In the genomic region with DNA sequence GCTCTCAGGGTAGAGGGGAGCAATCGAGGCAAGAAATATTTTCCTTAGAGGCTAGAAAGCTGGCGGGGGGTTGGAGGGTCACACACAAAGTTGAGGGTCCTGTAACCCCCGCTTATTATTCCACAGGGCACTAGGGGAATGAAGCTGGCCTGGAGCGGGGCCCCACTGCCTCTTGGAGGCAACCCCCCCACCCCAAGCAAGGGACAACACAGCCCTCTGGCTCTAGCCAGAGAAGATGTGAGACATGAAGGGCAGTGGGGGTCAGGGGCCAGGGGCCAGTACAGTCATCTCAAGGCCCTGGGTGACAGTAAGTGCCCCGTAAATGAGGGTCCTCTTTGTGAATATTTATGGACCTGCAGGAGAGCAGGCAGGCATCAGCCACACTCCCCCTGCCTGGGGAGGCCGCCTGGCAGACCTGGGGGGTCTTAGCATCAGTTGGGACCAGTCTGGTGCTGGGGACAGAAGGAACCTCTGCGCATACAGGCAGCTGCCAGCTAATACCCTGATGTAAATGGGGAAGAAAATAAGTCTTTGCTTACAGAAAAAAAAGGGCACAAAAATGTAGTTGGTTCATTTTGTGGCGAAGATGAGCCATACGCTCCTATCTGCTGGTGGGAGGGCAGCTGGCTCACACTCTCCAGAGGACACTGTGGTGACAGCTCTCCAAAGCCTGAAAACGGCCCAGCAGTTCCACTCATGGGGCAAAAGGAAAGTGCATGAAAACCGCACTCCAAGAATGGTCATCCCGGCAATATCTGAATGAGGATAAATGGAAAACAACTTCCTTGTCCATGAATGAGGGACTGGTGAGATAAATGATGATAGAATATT, we compare ENCODE assay signal across 1 cellular context.
TF ChIP-seq lines count a peak whose summit lies in the region.

No MANE protein-coding gene starts in this region.

TF ChIP-seq in SK-N-SH treated with all-trans-retinoic acid at 6 μM for 48 hours, 23 proteins besides CTCF, POLR2A, EP300 and RAD21 (continued from another document):
- TF ChIP-seq SNAI2 (CRISPR knock-in tag; IDR thresholded peaks at IDR 0.05) (no peak), RARB (CRISPR knock-in tag; IDR thresholded peaks at IDR 0.05) (no peak), ZFP30 (CRISPR knock-in tag; IDR thresholded peaks at IDR 0.05) (no peak), GLIS3 (CRISPR knock-in tag; IDR thresholded peaks at IDR 0.05) (no peak), TSHZ2 (CRISPR knock-in tag; IDR thresholded peaks at IDR 0.05) (no peak), OSR1 (CRISPR knock-in tag; IDR thresholded peaks at IDR 0.05) (no peak), ISL1 (CRISPR knock-in tag; IDR thresholded peaks at IDR 0.05) (no peak), ARNTL (CRISPR knock-in tag; IDR thresholded peaks at IDR 0.05; ENCODE audit: borderline replicate concordance, low read depth) (no peak), TCF4 (CRISPR knock-in tag; IDR thresholded peaks at IDR 0.05; ENCODE audit: borderline replicate concordance) (no peak), ZNF70 (CRISPR knock-in tag; IDR thresholded peaks at IDR 0.05) (no peak), BACH2 (CRISPR knock-in tag; IDR thresholded peaks at IDR 0.05; ENCODE audit: borderline replicate concordance) (no peak), ZNF8 (CRISPR knock-in tag; IDR thresholded peaks at IDR 0.05) (no peak)
- TF ChIP-seq, protein P1, sequence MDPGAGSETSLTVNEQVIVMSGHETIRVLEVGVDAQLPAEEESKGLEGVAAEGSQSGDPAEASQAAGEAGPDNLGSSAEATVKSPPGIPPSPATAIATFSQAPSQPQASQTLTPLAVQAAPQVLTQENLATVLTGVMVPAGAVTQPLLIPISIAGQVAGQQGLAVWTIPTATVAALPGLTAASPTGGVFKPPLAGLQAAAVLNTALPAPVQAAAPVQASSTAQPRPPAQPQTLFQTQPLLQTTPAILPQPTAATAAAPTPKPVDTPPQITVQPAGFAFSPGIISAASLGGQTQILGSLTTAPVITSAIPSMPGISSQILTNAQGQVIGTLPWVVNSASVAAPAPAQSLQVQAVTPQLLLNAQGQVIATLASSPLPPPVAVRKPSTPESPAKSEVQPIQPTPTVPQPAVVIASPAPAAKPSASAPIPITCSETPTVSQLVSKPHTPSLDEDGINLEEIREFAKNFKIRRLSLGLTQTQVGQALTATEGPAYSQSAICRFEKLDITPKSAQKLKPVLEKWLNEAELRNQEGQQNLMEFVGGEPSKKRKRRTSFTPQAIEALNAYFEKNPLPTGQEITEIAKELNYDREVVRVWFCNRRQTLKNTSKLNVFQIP (CRISPR knock-in tag; IDR thresholded peaks at IDR 0.05; ENCODE audit: borderline replicate concordance, low read depth), result no peak
- TF ChIP-seq, protein P2, sequence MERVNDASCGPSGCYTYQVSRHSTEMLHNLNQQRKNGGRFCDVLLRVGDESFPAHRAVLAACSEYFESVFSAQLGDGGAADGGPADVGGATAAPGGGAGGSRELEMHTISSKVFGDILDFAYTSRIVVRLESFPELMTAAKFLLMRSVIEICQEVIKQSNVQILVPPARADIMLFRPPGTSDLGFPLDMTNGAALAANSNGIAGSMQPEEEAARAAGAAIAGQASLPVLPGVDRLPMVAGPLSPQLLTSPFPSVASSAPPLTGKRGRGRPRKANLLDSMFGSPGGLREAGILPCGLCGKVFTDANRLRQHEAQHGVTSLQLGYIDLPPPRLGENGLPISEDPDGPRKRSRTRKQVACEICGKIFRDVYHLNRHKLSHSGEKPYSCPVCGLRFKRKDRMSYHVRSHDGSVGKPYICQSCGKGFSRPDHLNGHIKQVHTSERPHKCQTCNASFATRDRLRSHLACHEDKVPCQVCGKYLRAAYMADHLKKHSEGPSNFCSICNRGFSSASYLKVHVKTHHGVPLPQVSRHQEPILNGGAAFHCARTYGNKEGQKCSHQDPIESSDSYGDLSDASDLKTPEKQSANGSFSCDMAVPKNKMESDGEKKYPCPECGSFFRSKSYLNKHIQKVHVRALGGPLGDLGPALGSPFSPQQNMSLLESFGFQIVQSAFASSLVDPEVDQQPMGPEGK (CRISPR knock-in tag; IDR thresholded peaks at IDR 0.05; ENCODE audit: borderline replicate concordance), result no peak
